21 cellular contexts compared by ENCODE assay signal in genomic region chr6:97077380-97077779, GRCh38.
"Had no signal": no experiment of that assay in that cellular context is flagged by ENCODE, and none has a peak within 500 bp of the region (broad histone marks: within the 10 kb centered on the region; RNA-seq: fewer than 3 reads in every experiment).

No MANE protein-coding gene starts in this region.

- H3K27ac ChIP-seq: coronary artery, epithelial cell of prostate, foreskin keratinocyte, neutrophil, ovary, prostate gland, right atrium auricular region, upper lobe of right lung, WERI-Rb-1 had no signal

- H3K27ac Mint-ChIP-seq: activated naive CD4-positive, alpha-beta T cell treated with anti-CD3 and anti-CD28 coated beads, Interleukin-2, amount 50 U/mL, for 72 hours; activated T-cell treated with anti-CD3 and anti-CD28 coated beads, Interleukin-2, amount 50 U/mL, for 24 hours; activated T-helper 17 cell treated with anti-CD3 and anti-CD28 coated beads, Interleukin-2, amount 50 U/mL, for 72 hours; naive thymus-derived CD8-positive, alpha-beta T cell; T-cell; T-helper 2 cell treated with Interferon-gamma antibody and Interleukin-4, amounts not matched to agents 5 μg/mL and 100 μg/mL, for 36 hours had no signal

- H3K9me3 ChIP-seq: neutrophil, ovary, prostate gland, right atrium auricular region, upper lobe of right lung had no signal

- H3K36me3 Mint-ChIP-seq: activated naive CD4-positive, alpha-beta T cell treated with anti-CD3 and anti-CD28 coated beads, Interleukin-2, amount 50 U/mL, for 72 hours; naive thymus-derived CD8-positive, alpha-beta T cell had no signal

- H3K4me3 Mint-ChIP-seq: activated T-cell treated with anti-CD3 and anti-CD28 coated beads, Interleukin-2, amount 50 U/mL, for 24 hours; activated T-helper 17 cell treated with anti-CD3 and anti-CD28 coated beads, Interleukin-2, amount 50 U/mL, for 72 hours; central memory CD8-positive, alpha-beta T cell; naive thymus-derived CD8-positive, alpha-beta T cell; T-cell; T-helper 2 cell treated with Interferon-gamma antibody and Interleukin-4, amounts not matched to agents 5 μg/mL and 100 μg/mL, for 36 hours had no signal

- H3K27me3 ChIP-seq: foreskin keratinocyte, neutrophil, ovary, right atrium auricular region, upper lobe of right lung had no signal

- H3K9me3 Mint-ChIP-seq: activated T-cell treated with anti-CD3 and anti-CD28 coated beads, Interleukin-2, amount 50 U/mL, for 24 hours; activated T-helper 17 cell treated with anti-CD3 and anti-CD28 coated beads, Interleukin-2, amount 50 U/mL, for 72 hours; central memory CD8-positive, alpha-beta T cell; naive thymus-derived CD8-positive, alpha-beta T cell; T-cell; T-helper 2 cell treated with Interferon-gamma antibody and Interleukin-4, amounts not matched to agents 5 μg/mL and 100 μg/mL, for 36 hours had no signal

- ATAC-seq: activated naive CD4-positive, alpha-beta T cell treated with anti-CD3 and anti-CD28 coated beads, Interleukin-2, amount 50 U/mL, for 72 hours; activated T-helper 17 cell treated with anti-CD3 and anti-CD28 coated beads, Interleukin-2, amount 50 U/mL, for 72 hours; foreskin keratinocyte; naive thymus-derived CD8-positive, alpha-beta T cell; stimulated activated naive CD8-positive, alpha-beta T cell treated with anti-CD3 and anti-CD28 coated beads, Interleukin-15, Interleukin-2, amounts not matched to agents 100 U/mL and 50 U/mL, for 24 hours; T-cell; upper lobe of right lung had no signal

- DNase-seq: activated CD4-positive, CD25-positive, alpha-beta regulatory T cell treated with anti-CD3 and anti-CD28 coated beads, Interleukin-2, amount 50 U/mL, for 72 hours; activated T-cell treated with anti-CD3 and anti-CD28 coated beads, Interleukin-2, amount 50 U/mL, for 24 hours; foreskin keratinocyte; kidney; naive thymus-derived CD8-positive, alpha-beta T cell; ovary; stimulated activated CD4-positive, alpha-beta T cell treated with anti-CD3 and anti-CD28 coated beads, Interleukin-4, amount 100 ng/mL, for 24 hours; stimulated activated naive CD8-positive, alpha-beta T cell treated with anti-CD3 and anti-CD28 coated beads, Interleukin-15, Interleukin-2, amounts not matched to agents 100 U/mL and 50 U/mL, for 24 hours; T-cell; upper lobe of right lung; WERI-Rb-1 had no signal

- H3K27me3 Mint-ChIP-seq: activated T-cell treated with anti-CD3 and anti-CD28 coated beads, Interleukin-2, amount 50 U/mL, for 24 hours; activated T-helper 17 cell treated with anti-CD3 and anti-CD28 coated beads, Interleukin-2, amount 50 U/mL, for 72 hours; central memory CD8-positive, alpha-beta T cell; naive thymus-derived CD8-positive, alpha-beta T cell; T-cell had no signal

- H3K36me3 ChIP-seq: neutrophil, ovary, prostate gland, right atrium auricular region, upper lobe of right lung, WERI-Rb-1 had no signal

- H3K4me3 ChIP-seq: coronary artery, lung, ovary, prostate gland, right atrium auricular region, upper lobe of right lung had no signal

- H3K4me1 ChIP-seq: foreskin keratinocyte, prostate gland, right atrium auricular region, upper lobe of right lung had no signal
